In the genomic region with DNA sequence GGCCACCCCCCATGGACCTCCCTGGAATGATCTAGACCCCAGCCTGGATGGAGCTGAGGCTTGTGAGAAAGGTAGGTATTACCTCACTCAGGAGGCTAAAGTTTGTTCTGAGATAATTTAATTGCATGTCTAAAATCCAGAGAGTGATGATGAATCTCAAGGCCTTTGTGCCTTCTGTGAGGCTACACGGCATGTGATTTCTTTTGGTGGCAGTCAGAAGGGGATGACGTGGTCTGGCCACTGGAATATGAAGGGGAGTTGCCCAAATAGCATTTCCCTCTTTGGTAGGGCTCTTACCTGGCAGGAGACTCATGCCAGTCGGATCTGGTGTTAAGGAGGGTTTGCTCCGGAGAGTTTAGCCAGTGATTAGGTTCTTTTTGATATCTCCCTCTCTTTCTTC, we compare ENCODE assay signal across 14 cellular contexts. TPM values are rescaled to one million over a fixed set of nuclear protein-coding genes. Genes with fewer than 3 reads are reported as not detected.
DNase-seq lines count a peak whose midpoint lies in the region; ATAC-seq and TF ChIP-seq lines count a peak whose summit lies in the region.
"Had no signal": no experiment of that assay in that cellular context is flagged by ENCODE, and none has a peak within 500 bp of the region (broad histone marks: within the 10 kb centered on the region; RNA-seq: fewer than 3 reads in every experiment).

No MANE protein-coding gene starts in this region.

- peaks cover 4% of the 10 kb centered on the region for H3K36me3 Mint-ChIP-seq in activated T-cell treated with anti-CD3 and anti-CD28 coated beads, Interleukin-2, amount 50 U/mL, for 24 hours (ENCODE audit: low read depth)
- 0 out of 2 replicates have a peak, but pooled peaks cover 3% of the 10 kb centered on the region for H3K36me3 Mint-ChIP-seq in WTC11
- H3K36me3 Mint-ChIP-seq in stimulated activated effector memory CD8-positive, alpha-beta T cell treated with anti-CD3 and anti-CD28 coated beads, Interleukin-12 subunit alpha, Interleukin-12 subunit beta, amount 100 ng/mL, for 72 hours: peaks cover 7% of the 10 kb centered on the region

- H3K9me3 Mint-ChIP-seq in activated T-cell treated with anti-CD3 and anti-CD28 coated beads, Interleukin-2, amount 50 U/mL, for 24 hours: no peaks in the 10 kb centered on the region
- H3K9me3 Mint-ChIP-seq in WTC11: no peaks in the 10 kb centered on the region
- no peaks in the 10 kb centered on the region for H3K9me3 Mint-ChIP-seq in stimulated activated effector memory CD8-positive, alpha-beta T cell treated with anti-CD3 and anti-CD28 coated beads, Interleukin-12 subunit alpha, Interleukin-12 subunit beta, amount 100 ng/mL, for 72 hours

- peak overlapping the region; percentile 38; the same call in 1 of the 2 replicates for H3K4me3 ChIP-seq in iPS-20b (ENCODE audit: low read length)
- H3K4me3 ChIP-seq: thyroid gland had no signal

- H3K4me3 Mint-ChIP-seq in activated T-cell treated with anti-CD3 and anti-CD28 coated beads, Interleukin-2, amount 50 U/mL, for 24 hours: peak overlapping the region; percentile 89
- H3K4me3 Mint-ChIP-seq in WTC11: peak overlapping the region; percentile 80
- peak overlapping the region; percentile 100 for H3K4me3 Mint-ChIP-seq in stimulated activated effector memory CD8-positive, alpha-beta T cell treated with anti-CD3 and anti-CD28 coated beads, Interleukin-12 subunit alpha, Interleukin-12 subunit beta, amount 100 ng/mL, for 72 hours

- peaks cover 58% of the 10 kb centered on the region for H3K4me1 Mint-ChIP-seq in activated T-cell treated with anti-CD3 and anti-CD28 coated beads, Interleukin-2, amount 50 U/mL, for 24 hours (ENCODE audit: low read depth)
- peaks cover 57% of the 10 kb centered on the region for H3K4me1 Mint-ChIP-seq in WTC11
- H3K4me1 Mint-ChIP-seq in stimulated activated effector memory CD8-positive, alpha-beta T cell treated with anti-CD3 and anti-CD28 coated beads, Interleukin-12 subunit alpha, Interleukin-12 subunit beta, amount 100 ng/mL, for 72 hours: peaks cover 58% of the 10 kb centered on the region

- H3K4me1 ChIP-seq in iPS-20b (ENCODE audit: insufficient read depth, low read length): peaks cover 48% of the 10 kb centered on the region

- H3K27ac Mint-ChIP-seq in activated T-cell treated with anti-CD3 and anti-CD28 coated beads, Interleukin-2, amount 50 U/mL, for 24 hours: peak overlapping the region; percentile 39
- H3K27ac Mint-ChIP-seq in WTC11: peak overlapping the region; percentile 47
- H3K27ac Mint-ChIP-seq in stimulated activated effector memory CD8-positive, alpha-beta T cell treated with anti-CD3 and anti-CD28 coated beads, Interleukin-12 subunit alpha, Interleukin-12 subunit beta, amount 100 ng/mL, for 72 hours: no peak overlapping the region

- peaks cover 17% of the 10 kb centered on the region for H3K27me3 ChIP-seq in iPS-20b (ENCODE audit: insufficient read depth, low read length)
- H3K27me3 ChIP-seq: ascending aorta, right atrium auricular region, thyroid gland had no signal

- TF ChIP-seq CTCF in WTC11 (IDR thresholded peaks at IDR 0.05): no peak

- POLR2A ChIA-PET in WTC11 (lab: Charles Lee): interaction anchor here (0.5 kb wide), 1 partner anchor 415 kb away, joined by 3 read pairs; no protein-coding TSS in a partner anchor

- 0 out of 2 replicates have a peak, but pooled peaks cover 4% of the 10 kb centered on the region for H3K36me3 ChIP-seq in iPS-20b (ENCODE audit: insufficient read depth, low read depth, low read length)
- H3K36me3 ChIP-seq: ascending aorta, right atrium auricular region, thyroid gland had no signal

- ATAC-seq in WTC11: no peak
- no peak for ATAC-seq in stimulated activated effector memory CD8-positive, alpha-beta T cell treated with anti-CD3 and anti-CD28 coated beads, Interleukin-12 subunit alpha, Interleukin-12 subunit beta, amount 100 ng/mL, for 72 hours
- no peak for ATAC-seq in GM18505 (IDR thresholded peaks at IDR 0.05; ENCODE audit: unreplicated experiment)

- no peak for DNase-seq in activated T-cell treated with anti-CD3 and anti-CD28 coated beads, Interleukin-2, amount 50 U/mL, for 24 hours
- DNase-seq in activated T-cell treated with anti-CD3 and anti-CD28 coated beads, Interleukin-2, amount 50 U/mL, for 1 hour: no peak
- DNase-seq in WTC11 (ENCODE audit: low spot score) (no peak), NCI-H524 treated with DMSO at 0.1 percent for 48 hours (lab: John Stamatoyannopoulos, UW) (no peak)
- no peak for DNase-seq in stimulated activated effector memory CD8-positive, alpha-beta T cell treated with anti-CD3 and anti-CD28 coated beads, Interleukin-12 subunit alpha, Interleukin-12 subunit beta, amount 100 ng/mL, for 72 hours (ENCODE audit: low spot score in 2 of 2)
- no peak for DNase-seq in effector CD4-positive, alpha-beta T cell
- DNase-seq: EL, Kasumi-1, midbrain had no signal

- no peaks in the 10 kb centered on the region for H3K9me3 ChIP-seq in iPS-20b (ENCODE audit: insufficient read depth, low read depth, low read length)
- H3K9me3 ChIP-seq: ascending aorta, right atrium auricular region, thyroid gland had no signal

- CTCF ChIA-PET in WTC11 (lab: Charles Lee): interaction anchor here (1.1 to 1.8 kb wide), 5 partner anchors 64 to 451 kb away, joined by 3 to 5 read pairs (median 4); partner anchors contain the start of gene VPS18

- no peak overlapping the region for H3K27ac ChIP-seq in iPS-20b (ENCODE audit: low read length)
- H3K27ac ChIP-seq: ascending aorta, thyroid gland had no signal

- no peak for TF ChIP-seq POLR2A in GM18505 (IDR thresholded peaks at IDR 0.05; ENCODE audit: borderline replicate concordance, extremely low read depth, insufficient read depth, insufficient read length)

- peaks cover 18% of the 10 kb centered on the region for H3K27me3 Mint-ChIP-seq in activated T-cell treated with anti-CD3 and anti-CD28 coated beads, Interleukin-2, amount 50 U/mL, for 24 hours
- no peaks in the 10 kb centered on the region for H3K27me3 Mint-ChIP-seq in WTC11 (ENCODE audit: low read depth)

- H3K9ac ChIP-seq in iPS-20b (ENCODE audit: low read depth, low read length): no peak overlapping the region

TF ChIP-seq in WTC11, 78 proteins besides CTCF, POLR2A, EP300 and RAD21 (continues in another document):
- TF ChIP-seq USF2 (CRISPR knock-in tag; IDR thresholded peaks at IDR 0.05) (no peak), ATF1 (CRISPR knock-in tag; IDR thresholded peaks at IDR 0.05) (no peak), GABPB1 (CRISPR knock-in tag; IDR thresholded peaks at IDR 0.05) (no peak), NFE2L1 (CRISPR knock-in tag; IDR thresholded peaks at IDR 0.05) (no peak), TCF7 (CRISPR knock-in tag; IDR thresholded peaks at IDR 0.05; ENCODE audit: low read depth) (no peak), GRHL2 (CRISPR knock-in tag; IDR thresholded peaks at IDR 0.05; ENCODE audit: insufficient replicate concordance, severe bottlenecking) (no peak), NR2C2 (CRISPR knock-in tag; IDR thresholded peaks at IDR 0.05) (no peak), SMAD3 (CRISPR knock-in tag; IDR thresholded peaks at IDR 0.05; ENCODE audit: borderline replicate concordance) (no peak), ZBTB43 (CRISPR knock-in tag; IDR thresholded peaks at IDR 0.05) (no peak), PRDM15 (CRISPR knock-in tag; IDR thresholded peaks at IDR 0.05) (no peak)

RNA-seq across cellular contexts. Expression of gene BAHD1, which starts 2.5 kb away (rescaled TPM):
- total RNA-seq in WTC11 (2021): 40.7 to 49.1 TPM (median 41.5 TPM) in 3 replicates

RNA-seq across cellular contexts. Expression of gene CHST14, which starts 27.5 kb away (rescaled TPM):
- total RNA-seq in WTC11 (2021): 21.3 to 29.5 TPM (median 26.2 TPM) in 3 replicates

RNA-seq across cellular contexts. Expression of gene IVD, which starts 37.7 kb away (rescaled TPM):
- 82.2 to 96.1 TPM (median 89.3 TPM) in 3 replicates for total RNA-seq in WTC11 (2021)
